In the genomic region with DNA sequence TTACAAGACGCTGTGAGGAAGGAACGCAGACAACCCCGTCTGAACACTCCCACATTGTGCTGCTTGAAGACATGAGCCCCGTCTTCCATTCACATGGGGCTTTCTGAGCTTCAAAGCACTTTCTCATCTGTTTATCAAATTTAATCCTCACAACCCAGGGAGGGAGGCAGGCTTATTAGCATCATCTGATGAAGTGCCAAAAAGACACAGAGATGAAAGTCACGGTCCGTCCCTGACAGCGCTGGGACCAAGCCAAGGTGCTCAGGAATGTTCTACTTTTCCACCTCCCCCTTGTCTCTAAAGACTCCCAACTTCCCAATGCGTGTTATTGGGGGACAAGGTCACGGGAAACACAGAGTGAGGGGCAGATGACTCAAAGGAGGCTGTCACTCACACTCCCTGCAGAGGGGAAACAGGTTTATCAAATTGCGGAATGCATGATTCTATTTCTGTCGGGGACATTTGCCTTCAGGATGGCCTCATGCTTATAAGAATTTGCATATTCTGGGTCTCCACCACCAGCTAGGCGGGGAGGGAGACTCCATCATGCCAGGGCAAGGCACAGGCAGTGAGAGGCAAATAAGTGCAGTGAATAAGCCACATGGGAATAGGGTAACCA, we compare ENCODE assay signal across 12 cellular contexts. TPM values are rescaled to one million over a fixed set of nuclear protein-coding genes. Genes with fewer than 3 reads are reported as not detected.
DNase-seq lines count a peak whose midpoint lies in the region; ATAC-seq and TF ChIP-seq lines count a peak whose summit lies in the region.
"Had no signal": no experiment of that assay in that cellular context is flagged by ENCODE, and none has a peak within 500 bp of the region (broad histone marks: within the 10 kb centered on the region; RNA-seq: fewer than 3 reads in every experiment).

No MANE protein-coding gene starts in this region.

- intact Hi-C loops in head of caudate nucleus (cut with DNase I): no loop called here

- POLR2A ChIA-PET in RWPE1 (lab: Yijun Ruan, JAX; ENCODE audit: low non-redundant PET): no interaction called here

- H3K79me2 ChIP-seq in smooth muscle cell (ENCODE audit: low read depth): peaks cover 39% of the 10 kb centered on the region

- DNase-seq in GM19240 (ENCODE audit: insufficient read length, low spot score) (peak; percentile 60), T-helper 17 cell (no peak), smooth muscle cell (lab: John Stamatoyannopoulos, UW; ENCODE audit: unreplicated experiment) (no peak), head of caudate nucleus (no peak), RWPE1 (ENCODE audit: low spot score) (no peak)
- DNase-seq: activated CD8-positive, alpha-beta memory T cell treated with anti-CD3 and anti-CD28 coated beads, Interleukin-2, amount 50 U/mL, for 48 hours; aorta; Calu3; NCI-H1436 treated with DMSO at 0.1 percent for 48 hours had no signal

- CTCF ChIA-PET in RWPE1 (lab: Yijun Ruan, JAX): interaction anchor here (0.6 kb wide), 2 partner anchors 17 to 309 kb away, joined by 3 read pairs; no protein-coding TSS in a partner anchor

- peaks cover 2% of the 10 kb centered on the region for H3K36me3 Mint-ChIP-seq in T-helper 17 cell (ENCODE audit: low read depth)

- no peak overlapping the region for H3K27ac Mint-ChIP-seq in T-helper 17 cell

- WGBS in smooth muscle cell (ENCODE audit: low lambda C conversion rate): 43% methylated on average over 12 of the region's 12 CpGs

- H3K9me3 ChIP-seq in T-helper 17 cell (ENCODE audit: control insufficient read depth, low read length, poor library complexity, severe bottlenecking): no peaks in the 10 kb centered on the region
- no peaks in the 10 kb centered on the region for H3K9me3 ChIP-seq in smooth muscle cell (replicated peaks; ENCODE audit: low read depth)

- H4K20me1 ChIP-seq in smooth muscle cell (ENCODE audit: low read depth): peaks cover 90% of the 10 kb centered on the region

- H3K27me3 ChIP-seq in smooth muscle cell (ENCODE audit: low read depth): no peaks in the 10 kb centered on the region

- no peak overlapping the region for H3K9ac ChIP-seq in smooth muscle cell (ENCODE audit: low read depth)

- no peaks in the 10 kb centered on the region for H3K36me3 ChIP-seq in smooth muscle cell (ENCODE audit: low read depth)

- H3K4me3 ChIP-seq in smooth muscle cell: no peak overlapping the region
- H3K4me3 ChIP-seq: skin epidermis had no signal

- H3K27ac ChIP-seq in smooth muscle cell (ENCODE audit: low read depth): no peak overlapping the region
- H3K27ac ChIP-seq in RWPE1: no peak overlapping the region
- H3K27ac ChIP-seq: skin epidermis had no signal

- peak overlapping the region; percentile 33 for H3K4me2 ChIP-seq in smooth muscle cell

- H3K4me1 ChIP-seq in smooth muscle cell (ENCODE audit: low read depth): no peaks in the 10 kb centered on the region

- no peak overlapping the region for H3K4me3 Mint-ChIP-seq in T-helper 17 cell

- peaks cover 39% of the 10 kb centered on the region for H3K4me1 Mint-ChIP-seq in T-helper 17 cell

- TF ChIP-seq CTCF in smooth muscle cell (IDR thresholded peaks at IDR 0.05; ENCODE audit: borderline replicate concordance, insufficient read depth, poor library complexity, severe bottlenecking) (no peak), RWPE1 (conservative IDR thresholded peaks at IDR 0.05; ENCODE audit: low read depth) (no peak)

- H3F3A ChIP-seq in smooth muscle cell (ENCODE audit: low read depth): no peaks in the 10 kb centered on the region

- H2AFZ ChIP-seq in smooth muscle cell (ENCODE audit: low read depth): no peak overlapping the region

- ATAC-seq in HG02938 (IDR thresholded peaks at IDR 0.05; ENCODE audit: unreplicated experiment) (peak; percentile 45), T-helper 17 cell (peak; percentile 43), GM19463 (IDR thresholded peaks at IDR 0.05; ENCODE audit: unreplicated experiment) (no peak)

- no peaks in the 10 kb centered on the region for H3K27me3 Mint-ChIP-seq in T-helper 17 cell

RNA-seq across cellular contexts. Expression of gene XYLT1, which starts 10.7 kb away (rescaled TPM):
- total RNA-seq in T-helper 17 cell: 10 to 100 TPM; 33.8 to 57.3 TPM
- 19.9 and 22.4 TPM in 2 replicates for total RNA-seq in smooth muscle cell
- polyA plus RNA-seq in smooth muscle cell: 8.2 and 9.5 TPM in 2 replicates
